26 cellular contexts compared by ENCODE assay signal in the genomic region with DNA sequence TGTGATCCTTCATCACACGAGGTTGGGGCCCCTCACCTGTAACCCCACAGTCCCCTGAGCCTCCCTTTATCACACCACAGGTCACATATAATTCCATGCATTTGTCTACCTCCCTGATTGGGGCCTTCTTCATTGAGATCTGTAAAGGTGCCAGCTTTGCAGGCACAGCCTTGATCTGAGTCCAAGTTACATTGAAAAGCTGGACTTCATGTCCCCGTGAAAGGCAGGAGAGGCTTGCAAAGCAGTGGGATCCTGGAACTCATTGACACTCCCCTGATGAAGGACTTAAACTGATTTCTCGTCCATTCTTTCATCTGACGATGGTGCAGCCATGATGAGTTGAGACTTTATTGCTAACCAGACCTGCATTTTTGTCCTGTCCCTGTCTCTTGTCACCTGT. TPM values are rescaled to one million over a fixed set of nuclear protein-coding genes. Genes with fewer than 3 reads are reported as not detected.
A peak's percentile ranks its signal among the peaks of the same experiment; 100 is the strongest.
DNase-seq lines count a peak whose midpoint lies in the region; ATAC-seq, FAIRE-seq and TF ChIP-seq lines count a peak whose summit lies in the region.
"Had no signal": no experiment of that assay in that cellular context is flagged by ENCODE, and none has a peak within 500 bp of the region (broad histone marks: within the 10 kb centered on the region; RNA-seq: fewer than 3 reads in every experiment).

No MANE protein-coding gene starts in this region.

- no peaks in the 10 kb centered on the region for H3F3A ChIP-seq in MM.1S (ENCODE audit: insufficient read depth, low read length)

- POLR2A ChIA-PET in A549 (lab: Yijun Ruan, JAX) (no interaction called here), K562 (lab: Yijun Ruan, JAX) (interaction anchor here (1.0 kb wide), 1 partner anchor 19 kb away, joined by 4 read pairs; no protein-coding TSS in a partner anchor), OCI-LY7 (lab: Charles Lee) (no interaction called here)
- POLR2A ChIA-PET in activated CD8-positive, alpha-beta T cell treated with anti-CD3 and anti-CD28 coated beads, Interleukin-2, amount 10 ng/mL, durations not matched to agents 7 days and 5 days (lab: Charles Lee) = no interaction called here

- no peak for TF ChIP-seq CTCF in A549 (IDR thresholded peaks at IDR 0.05)
- no peak for TF ChIP-seq CTCF in K562 (IDR thresholded peaks at IDR 0.05 in 2 of 3, conservative IDR thresholded peaks at IDR 0.05 in 1 of 3; ENCODE audit: insufficient read depth in 2 of 3, low read depth in 1 of 3, low read length in 3 of 3)
- no peak for TF ChIP-seq CTCF in stomach (IDR thresholded peaks at IDR 0.05)
- TF ChIP-seq CTCF in OCI-LY7 (conservative IDR thresholded peaks at IDR 0.05; ENCODE audit: low read length) = no peak
- no peak for TF ChIP-seq CTCF in MM.1S (IDR thresholded peaks at IDR 0.05; ENCODE audit: low read length)

- H3K4me1 Mint-ChIP-seq in activated CD8-positive, alpha-beta T cell treated with anti-CD3 and anti-CD28 coated beads, Interleukin-2, amount 10 ng/mL, durations not matched to agents 7 days and 5 days (ENCODE audit: low read depth) = no peaks in the 10 kb centered on the region
- H3K4me1 Mint-ChIP-seq: CD4-positive, alpha-beta memory T cell; GM23338 had no signal

- H3K27me3 ChIP-seq in K562 (ENCODE audit: control insufficient read depth in 2 of 2, insufficient read depth in 2 of 2, low read length in 2 of 2) (peaks cover 2 to 25% of the 10 kb centered on the region in 2 experiments; a peak in 3 of 5 replicates), stomach (peaks cover 0 to 25% (median 18%) of the 10 kb centered on the region in 3 donors), MM.1S (replicated peaks; ENCODE audit: insufficient read depth, low read length) (peaks cover 7% of the 10 kb centered on the region; the same call in 1 of the 2 replicates)

- H3K9me2 ChIP-seq in OCI-LY7 (ENCODE audit: insufficient read depth, low read length) = no peaks in the 10 kb centered on the region
- no peaks in the 10 kb centered on the region for H3K9me2 ChIP-seq in MM.1S (replicated peaks; ENCODE audit: insufficient read depth, low read length)

- no peak overlapping the region for H3K27ac Mint-ChIP-seq in activated CD8-positive, alpha-beta T cell treated with anti-CD3 and anti-CD28 coated beads, Interleukin-2, amount 10 ng/mL, durations not matched to agents 7 days and 5 days
- H3K27ac Mint-ChIP-seq: CD4-positive, alpha-beta memory T cell; GM23338; H9 had no signal

- in situ Hi-C loops in K562 (cut with MboI) = no loop called here

- no peak for ATAC-seq in A549
- ATAC-seq in K562 = no peak
- ATAC-seq in activated CD8-positive, alpha-beta T cell treated with anti-CD3 and anti-CD28 coated beads, Interleukin-2, amount 10 ng/mL, durations not matched to agents 7 days and 5 days = no peak
- ATAC-seq: GM23338, HCT116 had no signal

- H3K4me1 ChIP-seq in A549 (peaks cover 25% of the 10 kb centered on the region), K562 (replicated peaks in 1 of 2; ENCODE audit: control insufficient read depth in 2 of 2, insufficient read depth in 2 of 2, low read length in 2 of 2) (peaks cover 0 to 17% of the 10 kb centered on the region in 2 experiments; a peak in 2 of 5 replicates), stomach (peaks cover 10 to 21% (median 19%) of the 10 kb centered on the region in 4 donors), OCI-LY7 (ENCODE audit: insufficient read depth, low read length, poor library complexity, severe bottlenecking) (no peaks in the 10 kb centered on the region), MM.1S (ENCODE audit: low read length) (no peaks in the 10 kb centered on the region)

- H3K36me3 ChIP-seq in K562 (ENCODE audit: control insufficient read depth, insufficient read depth, low read length) (no peaks in the 10 kb centered on the region), stomach (no peaks in the 10 kb centered on the region), OCI-LY7 (ENCODE audit: insufficient read depth, low read length) (no peaks in the 10 kb centered on the region), MM.1S (replicated peaks; ENCODE audit: insufficient read depth, low read length) (no peaks in the 10 kb centered on the region)

- WGBS in A549 (ENCODE audit: missing lambda C conversion rate) = 73% methylated on average over 4 of the region's 4 CpGs
- 0% methylated on average over 4 of the region's 4 CpGs for WGBS in K562 (ENCODE audit: insufficient coverage, low coverage, missing lambda C conversion rate)
- WGBS in stomach, 5 donors = 25 to 58% (median 41%) methylated on average over 4 of the region's 4 CpGs

- no peaks in the 10 kb centered on the region for H3K9me3 Mint-ChIP-seq in activated CD8-positive, alpha-beta T cell treated with anti-CD3 and anti-CD28 coated beads, Interleukin-2, amount 10 ng/mL, durations not matched to agents 7 days and 5 days (ENCODE audit: insufficient read depth)
- H3K9me3 Mint-ChIP-seq: H9 had no signal

- no TSS peak for BruUV-seq in K562 (replicated peaks; lab: Mats Ljungman, UMichigan)
- BruUV-seq in OCI-LY7 (replicated peaks; lab: Mats Ljungman, UMichigan) = no TSS peak

- no peak overlapping the region for H3K4me3 ChIP-seq in A549
- no peak overlapping the region for H3K4me3 ChIP-seq in K562
- H3K4me3 ChIP-seq in stomach = no peak overlapping the region
- H3K4me3 ChIP-seq in OCI-LY7 (ENCODE audit: low read depth, low read length, poor library complexity, severe bottlenecking) = no peak overlapping the region
- H3K4me3 ChIP-seq in MM.1S (ENCODE audit: low read length) = no peak overlapping the region
- H3K4me3 ChIP-seq: GM23338 had no signal

- H2AFZ ChIP-seq in K562 (ENCODE audit: low read depth, low read length) (no peak overlapping the region), OCI-LY7 (ENCODE audit: low read length) (no peak overlapping the region), MM.1S (ENCODE audit: low read length) (no peak overlapping the region)
- H2AFZ ChIP-seq: GM23338 had no signal

- TF ChIP-seq RAD21 in A549 (conservative IDR thresholded peaks at IDR 0.05 in 1 of 2, IDR thresholded peaks at IDR 0.05 in 1 of 2) = no peak
- TF ChIP-seq RAD21 in K562 (CRISPR knock-in tag; conservative IDR thresholded peaks at IDR 0.05 in 1 of 2, IDR thresholded peaks at IDR 0.05 in 1 of 2) = no peak

- FAIRE-seq in A549 (lab: Jason Lieb, UNC) = no peak
- FAIRE-seq in K562 (lab: Jason Lieb, UNC) = no peak
- FAIRE-seq: A204.1, GM12891, GM18507 had no signal

- H3K79me2 ChIP-seq in K562 (ENCODE audit: control insufficient read depth, insufficient read depth, low read length) = no peaks in the 10 kb centered on the region
- H3K79me2 ChIP-seq in OCI-LY7 (ENCODE audit: insufficient read depth, low read depth, low read length) = no peaks in the 10 kb centered on the region
- H3K79me2 ChIP-seq in MM.1S (ENCODE audit: low read length) = no peaks in the 10 kb centered on the region

- no peak overlapping the region for H3K9ac ChIP-seq in K562 (ENCODE audit: insufficient read depth in 1 of 2, low read depth in 2 of 2, low read length in 2 of 2)
- H3K9ac ChIP-seq in MM.1S (ENCODE audit: low read length) = no peak overlapping the region

- no peak for TF ChIP-seq EP300 in A549 (IDR thresholded peaks at IDR 0.05)
- no peak for TF ChIP-seq EP300 in K562 (IDR thresholded peaks at IDR 0.05; ENCODE audit: low read length)
- TF ChIP-seq EP300 in stomach (IDR thresholded peaks at IDR 0.05) = no peak

- CTCF ChIA-PET in A549 (lab: Yijun Ruan, JAX) = interaction anchor here (0.7 to 4.1 kb wide), 7 partner anchors 8 to 339 kb away, joined by 3 to 23 read pairs (median 5); no protein-coding TSS in a partner anchor
- CTCF ChIA-PET in K562 (lab: Yijun Ruan, JAX; ENCODE audit: low intra/inter-chr PET ratio) = no interaction called here
- CTCF ChIA-PET in OCI-LY7 (lab: Charles Lee; ENCODE audit: unreplicated experiment) = interaction anchor here (0.5 kb wide), 1 partner anchor 119 kb away, joined by 3 read pairs; no protein-coding TSS in a partner anchor
- CTCF ChIA-PET in activated CD8-positive, alpha-beta T cell treated with anti-CD3 and anti-CD28 coated beads, Interleukin-2, amount 10 ng/mL, durations not matched to agents 7 days and 5 days (lab: Charles Lee) = no interaction called here

- no peak overlapping the region for H3K4me2 ChIP-seq in A549
- H3K4me2 ChIP-seq in K562 (ENCODE audit: insufficient read depth, low read length) = no peak overlapping the region
- H3K4me2 ChIP-seq in OCI-LY7 (ENCODE audit: low read length) = no peak overlapping the region
- no peak overlapping the region for H3K4me2 ChIP-seq in MM.1S (ENCODE audit: low read depth, low read length)
- H3K4me2 ChIP-seq: GM23338 had no signal

- H3K9me1 ChIP-seq in K562 (ENCODE audit: control insufficient read depth, insufficient read depth, low read length) = no peaks in the 10 kb centered on the region

- peak; percentile 11 for DNase-seq in NCI-H1092 treated with DMSO at 0.1 percent for 48 hours (lab: John Stamatoyannopoulos, UW)
- no peak for DNase-seq in NCI-H1092 (lab: John Stamatoyannopoulos, UW)
- DNase-seq in A549 (ENCODE audit: low read depth in 1 of 2, low spot score in 1 of 2) = no peak
- DNase-seq in K562 (ENCODE audit: extremely low read depth in 1 of 4, low spot score in 3 of 4) = no peak
- DNase-seq in stomach = peak; percentile 34
- no peak for DNase-seq in OCI-LY7 (ENCODE audit: low spot score)
- DNase-seq in activated CD8-positive, alpha-beta T cell treated with anti-CD3 and anti-CD28 coated beads, Interleukin-2, amount 10 ng/mL, durations not matched to agents 7 days and 5 days = no peak
- DNase-seq in MM.1S = no peak
- DNase-seq: ACHN; AML-193; C1 segment of cervical spinal cord; Calu3; CD4-positive, alpha-beta memory T cell; COR-L47; DMS53; DMS79 treated with DMSO at 0.1 percent for 48 hours; GF-D8; H9 had no signal

- no peak for TF ChIP-seq POLR2A in A549 (IDR thresholded peaks at IDR 0.05; ENCODE audit: low read length)
- no peak for TF ChIP-seq POLR2A in K562 (conservative IDR thresholded peaks at IDR 0.05)
- no peak for TF ChIP-seq POLR2A in stomach (IDR thresholded peaks at IDR 0.05)

- H3K4me3 Mint-ChIP-seq in activated CD8-positive, alpha-beta T cell treated with anti-CD3 and anti-CD28 coated beads, Interleukin-2, amount 10 ng/mL, durations not matched to agents 7 days and 5 days = no peak overlapping the region
- H3K4me3 Mint-ChIP-seq: CD4-positive, alpha-beta memory T cell; GM23338; H9 had no signal

- H3K9me3 ChIP-seq in A549 (peaks cover 7% of the 10 kb centered on the region; the same call in 1 of the 3 replicates), K562 (replicated peaks; ENCODE audit: control insufficient read depth, insufficient read depth, low read depth, low read length) (no peaks in the 10 kb centered on the region; the same call in 1 of the 2 replicates), stomach (peaks cover 0 to 6% (median 0%) of the 10 kb centered on the region in 4 donors), OCI-LY7 (ENCODE audit: low read length) (no peaks in the 10 kb centered on the region; the same call in 1 of the 2 replicates), MM.1S (replicated peaks; ENCODE audit: insufficient read depth, low read length) (no peaks in the 10 kb centered on the region)

- H4K20me1 ChIP-seq in K562 (replicated peaks; ENCODE audit: control insufficient read depth, insufficient read depth, low read length) = no peaks in the 10 kb centered on the region
- no peaks in the 10 kb centered on the region for H4K20me1 ChIP-seq in OCI-LY7 (ENCODE audit: insufficient read depth, low read length)
- no peaks in the 10 kb centered on the region for H4K20me1 ChIP-seq in MM.1S (ENCODE audit: insufficient read depth, low read length)

- intact Hi-C loops in K562 (cut with micrococcal nuclease) = no loop called here
- intact Hi-C loops in stomach (cut with DNase I; ENCODE audit: low total_unique reads) = loop anchor here (10.0 kb wide), 1 partner anchor 211 kb away; no protein-coding TSS in a partner anchor
- intact Hi-C loops in OCI-LY7 (cut with micrococcal nuclease; ENCODE audit: unreplicated experiment) = no loop called here

- peaks cover 7% of the 10 kb centered on the region for H3K27me3 Mint-ChIP-seq in activated CD8-positive, alpha-beta T cell treated with anti-CD3 and anti-CD28 coated beads, Interleukin-2, amount 10 ng/mL, durations not matched to agents 7 days and 5 days (ENCODE audit: low read depth)

- no peaks in the 10 kb centered on the region for H3K36me3 Mint-ChIP-seq in activated CD8-positive, alpha-beta T cell treated with anti-CD3 and anti-CD28 coated beads, Interleukin-2, amount 10 ng/mL, durations not matched to agents 7 days and 5 days (ENCODE audit: low read depth)
- H3K36me3 Mint-ChIP-seq: CD4-positive, alpha-beta memory T cell had no signal

- H3K27ac ChIP-seq in A549 = no peak overlapping the region
- H3K27ac ChIP-seq in K562 (ENCODE audit: extremely low read depth, low read depth, low read length) = no peak overlapping the region
- H3K27ac ChIP-seq in stomach = no peak overlapping the region
- H3K27ac ChIP-seq in OCI-LY7 (ENCODE audit: low read depth, low read length, poor library complexity, severe bottlenecking) = no peak overlapping the region
- H3K27ac ChIP-seq in MM.1S (ENCODE audit: low read length) = no peak overlapping the region
- H3K27ac ChIP-seq: 22Rv1 had no signal

RNA-seq across cellular contexts. Expression of gene SYT17, which starts 3.8 kb away (rescaled TPM):
- polyA plus RNA-seq in A549 (2011; rRNA removed) (18.7 and 28.1 TPM in 2 replicates), A549 (2017; fragmentation: RNase III; extraction: RNeasy Plus Mini Kit Qiagen cat#74134 plus additional on column Dnase treatment) (8.3 to 10.7 TPM (median 9.8 TPM) in 3 replicates), K562 (2011; rRNA removed) (not detected in 2 replicates), K562 (2014; fragmentation: Illumina TruSeq; extraction: Trizol) (not detected in 2 replicates), K562 (2014; fragmentation: Nextera tagmentation; extraction: Ambion mirVana) (not detected), K562 (2014; rRNA removed) (not detected in 2 replicates), stomach (1 to 10 TPM; 2.9 to 4.4 (median 3.4) TPM)
- polyA plus RNA-seq in A549 (2012; cell fraction: cytosol; rRNA removed) = 30.4 and 32.1 TPM in 2 replicates
- 43.8 and 51.1 TPM in 2 replicates for polyA plus RNA-seq in A549 (2012; cell fraction: nucleus; rRNA removed)
- polyA minus RNA-seq in A549 (2011; rRNA and poly(A)+ RNA removed) = 42.4 and 65.7 TPM in 2 replicates
- not detected in 2 replicates for total RNA-seq in K562 (2011; cell fraction: chromatin; rRNA removed; ENCODE audit: low replicate concordance)
- total RNA-seq in K562 (2011; cell fraction: nucleolus; rRNA removed) = not detected in 2 replicates
- total RNA-seq in K562 (2011; cell fraction: nucleoplasm; rRNA removed) = not detected in 2 replicates
- total RNA-seq in K562 (2014; rRNA removed) (not detected in 2 replicates), K562 (2014; rRNA removed; fragmentation: Illumina TruSeq; extraction: Trizol) (not detected in 2 replicates), K562 (2015; rRNA removed; fragmentation: Illumina TruSeq; extraction: Trizol) (not detected in 2 replicates), K562 (2021) (not detected in 2 replicates), stomach (10 to 100 TPM in 4 of 5 donors, 1 to 10 TPM in 1; 8.1 to 37.1 (median 18.7) TPM), OCI-LY7 (2022) (6.0 and 6.2 TPM in 2 replicates)
- polyA plus RNA-seq in K562 (2011; cell fraction: cytosol; rRNA removed) = not detected in 2 replicates
- not detected in 2 replicates for polyA plus RNA-seq in K562 (2011; cell fraction: nucleus; rRNA removed)
- polyA plus RNA-seq in K562 (2012) = 0.11 TPM in 1 of 2 replicates, not detected in the other
- polyA minus RNA-seq in K562 (2011; rRNA and poly(A)+ RNA removed) = not detected in 2 replicates
- not detected in 2 replicates for polyA minus RNA-seq in K562 (2011; cell fraction: cytosol; rRNA and poly(A)+ RNA removed)
- not detected in 2 replicates for polyA minus RNA-seq in K562 (2011; cell fraction: nucleus; rRNA and poly(A)+ RNA removed)
- 7.1 and 10.3 TPM in 2 replicates for total RNA-seq in OCI-LY7 (2014; rRNA removed; shearing (Covaris generic))
- total RNA-seq in activated CD8-positive, alpha-beta T cell treated with anti-CD3 and anti-CD28 coated beads, Interleukin-2, amount 10 ng/mL, durations not matched to agents 7 days and 5 days = not detected
- total RNA-seq: CD4-positive, alpha-beta memory T cell; G401 had no signal
- polyA plus RNA-seq: BJ; CD4-positive, alpha-beta memory T cell had no signal

RNA-seq across cellular contexts. Expression of gene ITPRIPL2, which starts 50.5 kb away (rescaled TPM):
- polyA plus RNA-seq in A549 (2011; rRNA removed) (17.5 and 18.3 TPM in 2 replicates), A549 (2017; fragmentation: RNase III; extraction: RNeasy Plus Mini Kit Qiagen cat#74134 plus additional on column Dnase treatment) (14.7 to 16.3 TPM (median 15.5 TPM) in 3 replicates), K562 (2011; rRNA removed) (0.65 and 0.77 TPM in 2 replicates), K562 (2014; fragmentation: Illumina TruSeq; extraction: Trizol) (0.48 and 0.54 TPM in 2 replicates), K562 (2014; fragmentation: Nextera tagmentation; extraction: Ambion mirVana) (under 1 TPM; 0.04 to 0.11 TPM), K562 (2014; rRNA removed) (0.45 and 1.3 TPM in 2 replicates), stomach (10 to 100 TPM in 1 of 3 donors, 1 to 10 TPM in 2; 7.6 to 14.1 (median 9.9) TPM)
- 7.2 and 13.0 TPM in 2 replicates for polyA plus RNA-seq in A549 (2012; cell fraction: cytosol; rRNA removed)
- 13.5 and 18.8 TPM in 2 replicates for polyA plus RNA-seq in A549 (2012; cell fraction: nucleus; rRNA removed)
- polyA minus RNA-seq in A549 (2011; rRNA and poly(A)+ RNA removed) = 16.8 and 17.3 TPM in 2 replicates
- 1.7 and 2.8 TPM in 2 replicates for total RNA-seq in K562 (2011; cell fraction: chromatin; rRNA removed; ENCODE audit: low replicate concordance)
- 2.4 and 2.8 TPM in 2 replicates for total RNA-seq in K562 (2011; cell fraction: nucleolus; rRNA removed)
- 2.9 and 4.4 TPM in 2 replicates for total RNA-seq in K562 (2011; cell fraction: nucleoplasm; rRNA removed)
- total RNA-seq in K562 (2014; rRNA removed) (0.64 and 1.4 TPM in 2 replicates), K562 (2014; rRNA removed; fragmentation: Illumina TruSeq; extraction: Trizol) (0.76 and 0.80 TPM in 2 replicates), K562 (2015; rRNA removed; fragmentation: Illumina TruSeq; extraction: Trizol) (0.58 and 0.75 TPM in 2 replicates), K562 (2021) (2.1 and 2.2 TPM in 2 replicates), stomach (10 to 100 TPM; 10.3 to 48.7 (median 36.8) TPM), OCI-LY7 (2022) (not detected in 2 replicates)
- polyA plus RNA-seq in K562 (2011; cell fraction: cytosol; rRNA removed) = 0.65 and 1.1 TPM in 2 replicates
- 0.66 and 1.5 TPM in 2 replicates for polyA plus RNA-seq in K562 (2011; cell fraction: nucleus; rRNA removed)
- polyA plus RNA-seq in K562 (2012) = 0.74 and 1.3 TPM in 2 replicates
- polyA minus RNA-seq in K562 (2011; rRNA and poly(A)+ RNA removed) = 1.0 and 1.2 TPM in 2 replicates
- 1.2 and 1.8 TPM in 2 replicates for polyA minus RNA-seq in K562 (2011; cell fraction: cytosol; rRNA and poly(A)+ RNA removed)
- polyA minus RNA-seq in K562 (2011; cell fraction: nucleus; rRNA and poly(A)+ RNA removed) = 1.2 and 1.8 TPM in 2 replicates
- total RNA-seq in OCI-LY7 (2014; rRNA removed; shearing (Covaris generic)) = 0.03 TPM in 1 of 2 replicates, not detected in the other
- 1 to 10 TPM; 2.3 TPM for total RNA-seq in activated CD8-positive, alpha-beta T cell treated with anti-CD3 and anti-CD28 coated beads, Interleukin-2, amount 10 ng/mL, durations not matched to agents 7 days and 5 days

Comparison
In these comparisons a context has a peak if more than half of its experiments do, and no peak if none do; other contexts are left out.
1. DNase-seq: peak in NCI-H1092 treated with DMSO at 0.1 percent for 48 hours (single experiment) and stomach (single experiment); none in NCI-H1092 (single experiment), A549 (0 of 2), K562 (0 of 4), OCI-LY7 (single experiment), activated CD8-positive, alpha-beta T cell treated with anti-CD3 and anti-CD28 coated beads, Interleukin-2, amount 10 ng/mL, durations not matched to agents 7 days and 5 days (single experiment) and MM.1S (single experiment).
2. RNA of gene SYT17, which starts 3.8 kb away (total RNA-seq): 8.1 to 37.1 TPM in stomach and 6.0 to 10.3 TPM in OCI-LY7; not detected in activated CD8-positive, alpha-beta T cell treated with anti-CD3 and anti-CD28 coated beads, Interleukin-2, amount 10 ng/mL, durations not matched to agents 7 days and 5 days and not detected in K562; every median in the first group is over 4 times any median in the second.
3. CTCF ChIA-PET loops: an anchor here in A549 (0.7 to 4.1 kb wide) and OCI-LY7 (0.5 kb wide); none called in K562 and activated CD8-positive, alpha-beta T cell treated with anti-CD3 and anti-CD28 coated beads, Interleukin-2, amount 10 ng/mL, durations not matched to agents 7 days and 5 days.